Comparison of ENCODE assay signal across 16 cellular contexts in the genomic region with DNA sequence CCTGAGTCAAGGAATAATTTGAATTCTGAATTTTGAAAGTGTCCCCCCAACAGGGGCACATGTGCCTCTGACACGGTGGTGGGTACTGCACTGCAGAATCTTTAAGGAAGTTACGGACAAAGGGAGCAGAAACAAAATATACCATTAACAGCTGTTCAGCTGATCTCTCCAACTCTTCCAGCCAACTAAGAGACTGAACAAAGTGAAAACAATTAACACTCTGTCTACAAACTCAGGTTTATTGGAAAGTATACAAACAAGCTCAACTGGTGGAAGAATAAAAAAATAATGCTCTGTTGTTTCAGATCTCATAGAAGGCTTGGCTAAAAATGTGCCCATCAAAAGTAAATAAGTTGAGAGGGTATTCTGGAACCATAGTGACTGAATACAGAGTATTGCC. TPM values are rescaled to one million over a fixed set of nuclear protein-coding genes. Genes with fewer than 3 reads are reported as not detected.
DNase-seq lines count a peak whose midpoint lies in the region.
"Had no signal": no experiment of that assay in that cellular context is flagged by ENCODE, and none has a peak within 500 bp of the region (broad histone marks: within the 10 kb centered on the region; RNA-seq: fewer than 3 reads in every experiment).

No MANE protein-coding gene starts in this region.

- no peak overlapping the region for H3K23ac ChIP-seq in neuronal stem cell (ENCODE audit: low read depth, low read length, poor library complexity)

- H3K9me3 ChIP-seq in neuronal stem cell (replicated peaks in 1 of 2; ENCODE audit: control insufficient read depth in 2 of 2, insufficient read depth in 1 of 2, low read depth in 1 of 2, low read length in 2 of 2): no peaks in the 10 kb centered on the region
- H3K9me3 ChIP-seq: BLaER1 treated with 17β-estradiol and CSF1 and Interleukin-3, amounts not matched to agents 10 nM and 100 nM had no signal

- no peaks in the 10 kb centered on the region for H3K36me3 ChIP-seq in neuronal stem cell (replicated peaks in 1 of 2; ENCODE audit: control insufficient read depth in 2 of 2, insufficient read depth in 2 of 2, low read length in 2 of 2)
- H3K36me3 ChIP-seq: BLaER1 treated with 17β-estradiol and CSF1 and Interleukin-3, amounts not matched to agents 10 nM and 100 nM had no signal

- H2BK5ac ChIP-seq in neuronal stem cell (ENCODE audit: low read length): no peak overlapping the region

- H2AFZ ChIP-seq in neuronal stem cell (ENCODE audit: low read length): peak overlapping the region; percentile 59
- H2AFZ ChIP-seq: GM23338 had no signal

- H3K79me1 ChIP-seq in neuronal stem cell (ENCODE audit: low read depth, low read length): no peaks in the 10 kb centered on the region

- no CpG with 5 or more reads among the region's 2 CpGs for WGBS in neuronal stem cell (ENCODE audit: extremely low coverage in 2 of 2, insufficient read length in 2 of 2, insufficient replicate concordance in 1 of 2), 2 donors

- H2AK5ac ChIP-seq in neuronal stem cell (ENCODE audit: low read depth, low read length): no peak overlapping the region

- peak overlapping the region; percentile 15 for H3K27ac ChIP-seq in cingulate gyrus (ENCODE audit: low read depth, low read length)
- no peak overlapping the region for H3K27ac ChIP-seq in neuronal stem cell (replicated peaks; ENCODE audit: low read length)
- H3K27ac ChIP-seq: BLaER1 treated with 17β-estradiol and CSF1 and Interleukin-3, amounts not matched to agents 10 nM and 100 nM had no signal

- no peak overlapping the region for H4K91ac ChIP-seq in neuronal stem cell (ENCODE audit: low read depth, low read length, poor library complexity)

- no peak overlapping the region for H3K18ac ChIP-seq in neuronal stem cell (ENCODE audit: low read length)

- no peaks in the 10 kb centered on the region for H3K4me1 ChIP-seq in neuronal stem cell (ENCODE audit: control insufficient read depth in 2 of 2, insufficient read depth in 1 of 2, low read depth in 1 of 2, low read length in 2 of 2)

- H3K14ac ChIP-seq in neuronal stem cell (ENCODE audit: low read length): no peak overlapping the region

- H3K4me2 ChIP-seq in neuronal stem cell (ENCODE audit: insufficient read depth, low read length, poor library complexity, severe bottlenecking): no peak overlapping the region
- H3K4me2 ChIP-seq: BLaER1 treated with 17β-estradiol and CSF1 and Interleukin-3, amounts not matched to agents 10 nM and 100 nM; GM23338 had no signal

- no peaks in the 10 kb centered on the region for H3K27me3 ChIP-seq in neuronal stem cell (ENCODE audit: control insufficient read depth in 3 of 3, insufficient read depth in 3 of 3, low read depth in 1 of 3, low read length in 3 of 3)
- H3K27me3 ChIP-seq: BLaER1 treated with 17β-estradiol and CSF1 and Interleukin-3, amounts not matched to agents 10 nM and 100 nM had no signal

- H3K4me3 ChIP-seq in neuronal stem cell (ENCODE audit: low read length in 2 of 2): no peak overlapping the region
- H3K4me3 ChIP-seq: BLaER1 treated with 17β-estradiol and CSF1 and Interleukin-3, amounts not matched to agents 10 nM and 100 nM; GM23338 had no signal

- H3K9ac ChIP-seq in neuronal stem cell (ENCODE audit: low read depth, low read length, poor library complexity): no peak overlapping the region
- H3K9ac ChIP-seq: BLaER1 treated with 17β-estradiol and CSF1 and Interleukin-3, amounts not matched to agents 10 nM and 100 nM had no signal

- H2BK12ac ChIP-seq in neuronal stem cell (ENCODE audit: low read length): no peak overlapping the region

- no peak overlapping the region for H3K4ac ChIP-seq in neuronal stem cell (ENCODE audit: low read length)

- H4K8ac ChIP-seq in neuronal stem cell (ENCODE audit: low read depth, low read length): no peak overlapping the region

- DNase-seq in NCI-H1105 treated with DMSO at 0.1 percent for 48 hours (lab: John Stamatoyannopoulos, UW): peak; percentile 23
- no peak for DNase-seq in NCI-H1105 (lab: John Stamatoyannopoulos, UW)
- peak; percentile 76 to 84 for DNase-seq in NCI-H1930 (lab: John Stamatoyannopoulos, UW)
- no peak for DNase-seq in neuronal stem cell (ENCODE audit: low spot score)
- DNase-seq in T1000 (lab: John Stamatoyannopoulos, UW): no peak
- no peak for DNase-seq in NCI-H2081 treated with DMSO at 0.1 percent for 48 hours (lab: John Stamatoyannopoulos, UW)
- DNase-seq: ACHN; Calu3; CD4-positive, CD25-positive, alpha-beta regulatory T cell; DMS 273 treated with DMSO at 0.1 percent for 48 hours; DMS79 treated with DMSO at 0.1 percent for 48 hours; EL; H7 had no signal

- H2BK120ac ChIP-seq in neuronal stem cell (ENCODE audit: low read depth, low read length): no peak overlapping the region

- no peak overlapping the region for H2BK15ac ChIP-seq in neuronal stem cell (ENCODE audit: low read length)

RNA-seq across cellular contexts. Expression of gene ASB4, which starts 34.4 kb away (rescaled TPM):
- polyA plus RNA-seq in neuronal stem cell (2013, experiment 1 of 2): 0.01 TPM
- polyA plus RNA-seq in neuronal stem cell (2013, experiment 2 of 2): 0.01 TPM
- polyA plus RNA-seq: CD4-positive, CD25-positive, alpha-beta regulatory T cell; GM23338 had no signal

Comparison
In these comparisons a context has a peak if more than half of its experiments do, and no peak if none do; other contexts are left out.
1. DNase-seq: peak in NCI-H1105 treated with DMSO at 0.1 percent for 48 hours (single experiment) and NCI-H1930 (2 of 2); none in NCI-H1105 (single experiment), neuronal stem cell (single experiment), T1000 (single experiment) and NCI-H2081 treated with DMSO at 0.1 percent for 48 hours (single experiment).